21 cellular contexts compared by ENCODE assay signal in genomic region chr16:67477960-67478554, GRCh38. TPM values are rescaled to one million over a fixed set of nuclear protein-coding genes. Genes with fewer than 3 reads are reported as not detected.
DNase-seq lines count a peak whose midpoint lies in the region; ATAC-seq and TF ChIP-seq lines count a peak whose summit lies in the region.
"Had no signal": no experiment of that assay in that cellular context is flagged by ENCODE, and none has a peak within 500 bp of the region (broad histone marks: within the 10 kb centered on the region; RNA-seq: fewer than 3 reads in every experiment).

No MANE protein-coding gene starts in this region.

- no peak overlapping the region for H2AFZ ChIP-seq in neural progenitor cell (replicated peaks)

- peaks cover 19 to 51% of the 10 kb centered on the region in 2 donors for H3K36me3 Mint-ChIP-seq in CD14-positive monocyte
- H3K36me3 Mint-ChIP-seq in T-cell = peaks cover 11% of the 10 kb centered on the region
- no peaks in the 10 kb centered on the region for H3K36me3 Mint-ChIP-seq in immature natural killer cell
- no peaks in the 10 kb centered on the region for H3K36me3 Mint-ChIP-seq in neural progenitor cell

- H3F3A ChIP-seq in neural progenitor cell (ENCODE audit: low read depth) = peaks cover 17% of the 10 kb centered on the region

- no peaks in the 10 kb centered on the region for H3K36me3 ChIP-seq in neural progenitor cell

- intact Hi-C loops in CD14-positive monocyte (cut with micrococcal nuclease) = loop anchor here in 1 of 2 donors (10.0 kb wide), 1 partner anchor 233 kb away; the partner anchor contains the start of genes FHOD1 and SLC9A5
- intact Hi-C loops in Right ventricle myocardium inferior (cut with DNase I) = no loop called here

- DNase-seq in CD14-positive monocyte (ENCODE audit: low spot score) (no peak), T-cell (no peak), immature natural killer cell (no peak), neural progenitor cell (ENCODE audit: low spot score) (no peak), cerebellar nuclear complex (lab: John Stamatoyannopoulos, UW) (no peak), NCI-H774 (lab: John Stamatoyannopoulos, UW) (no peak), Right ventricle myocardium inferior (ENCODE audit: missing footprints) (no peak), NCI-H1417 treated with DMSO at 0.1 percent for 48 hours (lab: John Stamatoyannopoulos, UW) (no peak)
- DNase-seq: activated CD4-positive, alpha-beta T cell treated with anti-CD3 and anti-CD28 coated beads, Interleukin-2, amount 10 ng/mL, durations not matched to agents 7 days and 5 days; activated CD8-positive, alpha-beta memory T cell treated with anti-CD3 and anti-CD28 coated beads, Interleukin-2, amount 50 U/mL, for 4 hours; activated naive CD4-positive, alpha-beta T cell; EL; heart right ventricle; NCI-H187 treated with DMSO at 0.1 percent for 48 hours; stimulated activated CD4-positive, alpha-beta T cell treated with anti-CD3 and anti-CD28 coated beads, Interleukin-4, amount 100 ng/mL, for 4 hours; substantia nigra had no signal

- H3K9me3 ChIP-seq in neural progenitor cell (ENCODE audit: low read depth) = no peaks in the 10 kb centered on the region
- H3K9me3 ChIP-seq: heart right ventricle had no signal

- H3K4me3 ChIP-seq in neural progenitor cell = no peak overlapping the region
- H3K4me3 ChIP-seq: heart right ventricle, lung, SK-N-MC, smooth muscle cell had no signal

- H3K27me3 Mint-ChIP-seq in CD14-positive monocyte (ENCODE audit: low read depth in 3 of 3) = no peaks in the 10 kb centered on the region
- H3K27me3 Mint-ChIP-seq in T-cell = no peaks in the 10 kb centered on the region
- peaks cover 12 to 19% (median 12%) of the 10 kb centered on the region in 3 donors for H3K27me3 Mint-ChIP-seq in immature natural killer cell (ENCODE audit: low read depth in 3 of 3)
- H3K27me3 Mint-ChIP-seq in neural progenitor cell (ENCODE audit: insufficient read depth, low read depth) = peaks cover 3% of the 10 kb centered on the region
- H3K27me3 Mint-ChIP-seq: activated CD4-positive, alpha-beta T cell treated with anti-CD3 and anti-CD28 coated beads, Interleukin-2, amount 10 ng/mL, durations not matched to agents 7 days and 5 days had no signal

- no peak overlapping the region for H3K27ac ChIP-seq in neural progenitor cell
- H3K27ac ChIP-seq: heart right ventricle, SK-N-MC had no signal

- H3K4me2 ChIP-seq in neural progenitor cell = no peak overlapping the region
- H3K4me2 ChIP-seq: smooth muscle cell had no signal

- CTCF ChIA-PET in T-cell (lab: Charles Lee) = interaction anchor here in 1 of 2 donors (1.3 kb wide), 1 partner anchor 43 kb away, joined by 7 read pairs; no protein-coding TSS in a partner anchor

- H3K27ac Mint-ChIP-seq in CD14-positive monocyte (peak overlapping the region; percentile 6 to 85 (median 69)), T-cell (no peak overlapping the region), immature natural killer cell (peak overlapping the region in 4 of 6 donors; percentile 55 to 73 (median 66)), neural progenitor cell (no peak overlapping the region)
- H3K27ac Mint-ChIP-seq: activated CD4-positive, alpha-beta T cell treated with anti-CD3 and anti-CD28 coated beads, Interleukin-2, amount 10 ng/mL, durations not matched to agents 7 days and 5 days had no signal

- H3K4me1 Mint-ChIP-seq in CD14-positive monocyte = peaks cover 80% of the 10 kb centered on the region
- H3K4me1 Mint-ChIP-seq in T-cell = peaks cover 63 to 73% (median 69%) of the 10 kb centered on the region in 3 donors
- H3K4me1 Mint-ChIP-seq in immature natural killer cell = peaks cover 65 to 82% of the 10 kb centered on the region in 2 donors
- H3K4me1 Mint-ChIP-seq in neural progenitor cell = peaks cover 27% of the 10 kb centered on the region

- H3K27me3 ChIP-seq in neural progenitor cell = no peaks in the 10 kb centered on the region
- H3K27me3 ChIP-seq: heart right ventricle had no signal

- H4K20me1 ChIP-seq in neural progenitor cell (ENCODE audit: low read depth) = peaks cover 10% of the 10 kb centered on the region

- H3K9ac ChIP-seq in neural progenitor cell = no peak overlapping the region

- H3K4me3 Mint-ChIP-seq in CD14-positive monocyte (peak overlapping the region; percentile 37 to 51), T-cell (peak overlapping the region; percentile 18 to 93 (median 22)), immature natural killer cell (peak overlapping the region; percentile 15 to 57 (median 48)), neural progenitor cell (peak overlapping the region; percentile 65)

- peaks cover 6% of the 10 kb centered on the region for H3K4me1 ChIP-seq in neural progenitor cell

- peaks cover 52% of the 10 kb centered on the region for H3K79me2 ChIP-seq in neural progenitor cell (ENCODE audit: low read depth)

- POLR2A ChIA-PET in T-cell (lab: Charles Lee) = interaction anchor here in 1 of 2 donors (0.5 to 0.7 kb wide), 2 partner anchors 123 to 208 kb away, joined by 5 read pairs; no protein-coding TSS in a partner anchor

- peaks cover 0 to 3% (median 0%) of the 10 kb centered on the region in 7 donors for H3K9me3 Mint-ChIP-seq in CD14-positive monocyte
- no peaks in the 10 kb centered on the region for H3K9me3 Mint-ChIP-seq in T-cell
- H3K9me3 Mint-ChIP-seq in immature natural killer cell = no peaks in the 10 kb centered on the region
- no peaks in the 10 kb centered on the region for H3K9me3 Mint-ChIP-seq in neural progenitor cell
- H3K9me3 Mint-ChIP-seq: activated CD4-positive, alpha-beta T cell treated with anti-CD3 and anti-CD28 coated beads, Interleukin-2, amount 10 ng/mL, durations not matched to agents 7 days and 5 days had no signal

- TF ChIP-seq CTCF in CD14-positive monocyte (IDR thresholded peaks at IDR 0.05) = no peak
- TF ChIP-seq CTCF in neural progenitor cell (IDR thresholded peaks at IDR 0.05) = no peak

- ATAC-seq in T-cell (replicated peaks in 1 of 4) = no peak
- no peak for ATAC-seq in Right ventricle myocardium inferior
- ATAC-seq: heart right ventricle, Panc1 had no signal

RNA-seq across cellular contexts. Expression of gene ATP6V0D1, which starts 2.9 kb away (rescaled TPM):
- polyA plus RNA-seq in CD14-positive monocyte = 100 to 1,000 TPM; 631 to 687 TPM
- 10 to 100 TPM; 41.5 to 49.6 (median 45.8) TPM for total RNA-seq in T-cell
- polyA plus RNA-seq in immature natural killer cell = 100 to 1,000 TPM; 192 to 330 (median 205) TPM
- 29.7 and 42.0 TPM in 2 replicates for total RNA-seq in neural progenitor cell (ENCODE audit: low replicate concordance)
- total RNA-seq in Right ventricle myocardium inferior = 67.7 TPM

RNA-seq across cellular contexts. Expression of gene AGRP, which starts 5.3 kb away (rescaled TPM):
- under 1 TPM; 0.32 to 0.54 TPM for polyA plus RNA-seq in CD14-positive monocyte
- total RNA-seq in T-cell = not detected
- polyA plus RNA-seq in immature natural killer cell = not detected
- not detected in 2 replicates for total RNA-seq in neural progenitor cell (ENCODE audit: low replicate concordance)
- total RNA-seq in Right ventricle myocardium inferior = not detected
- total RNA-seq: activated CD4-positive, alpha-beta T cell treated with anti-CD3 and anti-CD28 coated beads, Interleukin-2, amount 10 ng/mL, durations not matched to agents 7 days and 5 days; heart right ventricle; smooth muscle cell had no signal
- polyA plus RNA-seq: AG04450, smooth muscle cell had no signal

RNA-seq across cellular contexts. Expression of gene HSD11B2, which starts 47.1 kb away (rescaled TPM):
- polyA plus RNA-seq in CD14-positive monocyte (not detected), immature natural killer cell (not detected)
- total RNA-seq in T-cell (under 1 TPM in 3 of 5 donors, not detected in 2; 0.20 to 0.32 (median 0.29) TPM), neural progenitor cell (ENCODE audit: low replicate concordance) (1.6 TPM in 1 of 2 replicates, not detected in the other), Right ventricle myocardium inferior (0.81 TPM)
- total RNA-seq: activated CD4-positive, alpha-beta T cell treated with anti-CD3 and anti-CD28 coated beads, Interleukin-2, amount 10 ng/mL, durations not matched to agents 7 days and 5 days; smooth muscle cell had no signal
- polyA plus RNA-seq: AG04450, smooth muscle cell had no signal

RNA-seq across cellular contexts. Expression of gene RIPOR1, which starts 50.6 kb away (rescaled TPM):
- polyA plus RNA-seq in CD14-positive monocyte (10 to 100 TPM in 1 of 2 donors, 1 to 10 TPM in 1; 8.6 to 17.5 TPM), immature natural killer cell (1 to 10 TPM; 2.0 to 7.5 (median 3.3) TPM)
- total RNA-seq in T-cell (10 to 100 TPM; 33.9 to 60.7 (median 52.4) TPM), neural progenitor cell (ENCODE audit: low replicate concordance) (8.7 and 13.5 TPM in 2 replicates), Right ventricle myocardium inferior (68.4 TPM)

Comparison
In these comparisons a context has a peak if more than half of its experiments do, and no peak if none do; other contexts are left out.
1. H3K27ac Mint-ChIP-seq: peak in CD14-positive monocyte (7 of 7) and immature natural killer cell (4 of 6); none in T-cell (0 of 2) and neural progenitor cell (single experiment).
2. Peak in every context shown above with its lines, with median percentiles within 50 percentile points of each other: H3K4me3 Mint-ChIP-seq.